Comparison of ENCODE assay signal across 11 cellular contexts in the genomic region with DNA sequence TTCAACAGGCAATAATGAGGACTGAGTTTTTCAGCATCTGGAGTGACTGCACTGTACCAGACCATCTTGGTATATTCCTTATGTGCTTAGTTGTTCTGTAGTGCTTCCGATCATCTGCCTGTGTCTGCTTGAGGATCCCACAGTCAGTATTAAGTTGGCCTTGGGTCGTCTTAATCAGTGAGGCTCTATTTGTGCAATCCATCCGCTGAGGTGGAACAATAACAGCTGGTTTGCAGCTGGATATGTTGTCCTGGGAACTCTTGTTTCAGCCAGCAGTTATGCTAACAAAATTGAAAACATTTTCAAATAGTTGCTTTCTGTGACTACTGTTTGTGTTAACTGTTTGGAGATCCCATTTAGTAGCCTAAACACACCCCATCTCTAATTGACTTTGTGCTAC.
DNase-seq lines count a peak whose midpoint lies in the region; ATAC-seq and TF ChIP-seq lines count a peak whose summit lies in the region.
"Had no signal": no experiment of that assay in that cellular context is flagged by ENCODE, and none has a peak within 500 bp of the region (broad histone marks: within the 10 kb centered on the region; RNA-seq: fewer than 3 reads in every experiment).

No MANE protein-coding gene starts in this region.

- H3K4me2 ChIP-seq in hepatocyte, result peak overlapping the region; percentile 58

- H3K9me3 ChIP-seq in body of pancreas (no peaks in the 10 kb centered on the region), hepatocyte (ENCODE audit: low read depth) (no peaks in the 10 kb centered on the region), gastrocnemius medialis (no peaks in the 10 kb centered on the region)

- H3K27me3 ChIP-seq in body of pancreas (no peaks in the 10 kb centered on the region), hepatocyte (no peaks in the 10 kb centered on the region), gastrocnemius medialis (no peaks in the 10 kb centered on the region)

- H3K4me1 ChIP-seq in body of pancreas (peaks cover 38% of the 10 kb centered on the region), hepatocyte (ENCODE audit: insufficient read depth) (peaks cover 56% of the 10 kb centered on the region), gastrocnemius medialis (peaks cover 74 to 81% of the 10 kb centered on the region in 2 donors)

- 18 to 28% methylated on average over 3 of the region's 3 CpGs for WGBS in body of pancreas, 2 donors
- 43% methylated on average over 3 of the region's 3 CpGs for WGBS in hepatocyte (ENCODE audit: low lambda C conversion rate, missing lambda C conversion rate)

- no peaks in the 10 kb centered on the region for H3K4me1 Mint-ChIP-seq in immature natural killer cell
- H3K4me1 Mint-ChIP-seq in HFFc6 (ENCODE audit: low read depth), result peaks cover 30% of the 10 kb centered on the region
- H3K4me1 Mint-ChIP-seq: activated naive CD8-positive, alpha-beta T cell treated with anti-CD3 and anti-CD28 coated beads, Interleukin-2, amount 10 ng/mL, durations not matched to agents 7 days and 5 days had no signal

- no peak overlapping the region for H3K27ac Mint-ChIP-seq in immature natural killer cell
- no peak overlapping the region for H3K27ac Mint-ChIP-seq in HFFc6
- H3K27ac Mint-ChIP-seq: activated naive CD8-positive, alpha-beta T cell treated with anti-CD3 and anti-CD28 coated beads, Interleukin-2, amount 10 ng/mL, durations not matched to agents 7 days and 5 days had no signal

- H3K9me3 Mint-ChIP-seq in immature natural killer cell (no peaks in the 10 kb centered on the region), HFFc6 (no peaks in the 10 kb centered on the region)
- H3K9me3 Mint-ChIP-seq: activated naive CD8-positive, alpha-beta T cell treated with anti-CD3 and anti-CD28 coated beads, Interleukin-2, amount 10 ng/mL, durations not matched to agents 7 days and 5 days had no signal

- peaks cover 82% of the 10 kb centered on the region for H3K79me2 ChIP-seq in hepatocyte

- no peak overlapping the region for H2AFZ ChIP-seq in hepatocyte

- no peak for TF ChIP-seq POLR2A in body of pancreas (IDR thresholded peaks at IDR 0.05)
- TF ChIP-seq POLR2A in gastrocnemius medialis (IDR thresholded peaks at IDR 0.05), result no peak

- intact Hi-C loops in body of pancreas (cut with DNase I), result no loop called here
- intact Hi-C loops in gastrocnemius medialis (cut with DNase I; ENCODE audit: low total_unique reads), result no loop called here

- TF ChIP-seq CTCF in body of pancreas (IDR thresholded peaks at IDR 0.05) (no peak), hepatocyte (IDR thresholded peaks at IDR 0.05; ENCODE audit: poor library complexity) (no peak), gastrocnemius medialis (IDR thresholded peaks at IDR 0.05 in 4 of 5, conservative IDR thresholded peaks at IDR 0.05 in 1 of 5) (no peak), HFFc6 (IDR thresholded peaks at IDR 0.05) (no peak)

- peak overlapping the region in 1 of 4 donors; percentile 29 for H3K27ac ChIP-seq in body of pancreas
- peak overlapping the region; percentile 78 for H3K27ac ChIP-seq in hepatocyte
- H3K27ac ChIP-seq in gastrocnemius medialis, result peak overlapping the region in 3 of 4 donors; percentile 6 to 63 (median 43)

- H3K36me3 Mint-ChIP-seq in immature natural killer cell (no peaks in the 10 kb centered on the region), HFFc6 (ENCODE audit: low read depth) (peaks cover 23% of the 10 kb centered on the region)
- H3K36me3 Mint-ChIP-seq: activated naive CD8-positive, alpha-beta T cell treated with anti-CD3 and anti-CD28 coated beads, Interleukin-2, amount 10 ng/mL, durations not matched to agents 7 days and 5 days had no signal

- no peaks in the 10 kb centered on the region for H3K9me2 ChIP-seq in hepatocyte (replicated peaks; ENCODE audit: insufficient read depth)

- DNase-seq in Caki2 (ENCODE audit: low read depth) (peak; percentile 16), body of pancreas (peak in 3 of 4 donors; percentile 18 to 56 (median 48)), hepatocyte (ENCODE audit: low spot score) (no peak), gastrocnemius medialis (no peak), immature natural killer cell (no peak), HFFc6 (no peak), HPDE6-E6E7 (ENCODE audit: extremely low spot score) (no peak)
- DNase-seq: activated CD8-positive, alpha-beta memory T cell treated with anti-CD3 and anti-CD28 coated beads for 24 hours; activated naive CD8-positive, alpha-beta T cell treated with anti-CD3 and anti-CD28 coated beads, Interleukin-2, amount 10 ng/mL, durations not matched to agents 7 days and 5 days; T1000 had no signal

- H3K27me3 Mint-ChIP-seq in immature natural killer cell (ENCODE audit: low read depth in 3 of 3) (peaks cover 0 to 6% (median 0%) of the 10 kb centered on the region in 3 donors), HFFc6 (ENCODE audit: insufficient read depth) (no peaks in the 10 kb centered on the region)

- H3K4me3 ChIP-seq in body of pancreas, result no peak overlapping the region
- H3K4me3 ChIP-seq in hepatocyte, result no peak overlapping the region
- H3K4me3 ChIP-seq in gastrocnemius medialis, result peak overlapping the region in 1 of 4 donors; percentile 18

- H3K36me3 ChIP-seq in body of pancreas (replicated peaks in 1 of 2; ENCODE audit: insufficient read depth in 1 of 2, low read depth in 2 of 2) (no peaks in the 10 kb centered on the region), hepatocyte (replicated peaks; ENCODE audit: insufficient read depth, low read depth) (no peaks in the 10 kb centered on the region), gastrocnemius medialis (no peaks in the 10 kb centered on the region)

- H4K20me1 ChIP-seq in hepatocyte (ENCODE audit: insufficient read depth, poor library complexity, severe bottlenecking), result no peaks in the 10 kb centered on the region

- H3K4me3 Mint-ChIP-seq in immature natural killer cell (no peak overlapping the region), HFFc6 (no peak overlapping the region)
- H3K4me3 Mint-ChIP-seq: activated naive CD8-positive, alpha-beta T cell treated with anti-CD3 and anti-CD28 coated beads, Interleukin-2, amount 10 ng/mL, durations not matched to agents 7 days and 5 days had no signal

- ATAC-seq in body of pancreas (peak; percentile 49), gastrocnemius medialis (peak; percentile 26 to 44), GM21381 (IDR thresholded peaks at IDR 0.05; ENCODE audit: unreplicated experiment) (no peak)

- in situ Hi-C loops in Caki2 (cut with HindIII; ENCODE audit: low pct_unique_long_range_greater_than_20kb, low sequenced_read_pairs), result no loop called here
- in situ Hi-C loops in gastrocnemius medialis (cut with MboI; ENCODE audit: low sequenced_read_pairs in 4 of 4), result no loop called here

Comparison
In these comparisons a context has a peak if more than half of its experiments do, and no peak if none do; other contexts are left out.
1. DNase-seq: peak in Caki2 (single experiment) and body of pancreas (3 of 4); none in hepatocyte (single experiment), gastrocnemius medialis (0 of 2), immature natural killer cell (0 of 3), HFFc6 (single experiment) and HPDE6-E6E7 (single experiment).